8 cellular contexts compared by ENCODE assay signal in genomic region chr7:124033093-124033806, GRCh38. TPM values are rescaled to one million over a fixed set of nuclear protein-coding genes. Genes with fewer than 3 reads are reported as not detected.
DNase-seq lines count a peak whose midpoint lies in the region; TF ChIP-seq lines count a peak whose summit lies in the region.

No MANE protein-coding gene starts in this region.

- no peak overlapping the region for H3K9ac ChIP-seq in BLaER1
- H3K9ac ChIP-seq in H9 (ENCODE audit: extremely low read depth, insufficient read length, low read length) = no peak overlapping the region
- peak overlapping the region in 1 of 3 donors; percentile 35 for H3K9ac ChIP-seq in skeletal muscle tissue (ENCODE audit: low read depth in 1 of 3, low read length in 3 of 3)

- WGBS in H9 (ENCODE audit: extremely low coverage, insufficient read length, low lambda C conversion rate) = no CpG with 5 or more reads among the region's 71 CpGs

- H3K23ac ChIP-seq in H9 (ENCODE audit: insufficient read length, low read depth, low read length) = no peak overlapping the region

- H3K4me3 ChIP-seq in BLaER1 = 0 out of 2 replicates have a peak overlapping the region, but pooled peaks have one; percentile 22
- H3K4me3 ChIP-seq in iPS-11a (ENCODE audit: low read depth, low read length) = peak overlapping the region; percentile 58
- H3K4me3 ChIP-seq in skeletal muscle tissue (ENCODE audit: low read length in 3 of 3) = peak overlapping the region in 2 of 3 donors; percentile 36 to 77

- no peak overlapping the region for H3K18ac ChIP-seq in H9 (ENCODE audit: insufficient read length, low read depth, low read length)

- H3K9me3 Mint-ChIP-seq in H9 = no peaks in the 10 kb centered on the region
- H3K9me3 Mint-ChIP-seq in CD14-positive monocyte = peaks cover 0 to 13% (median 9%) of the 10 kb centered on the region in 7 donors

- H3K36me3 Mint-ChIP-seq in H9 (ENCODE audit: insufficient read depth in 1 of 3, low read depth in 3 of 3) (peaks cover 0 to 1% (median 0%) of the 10 kb centered on the region in 3 experiments; a peak in 2 of 7 replicates), CD14-positive monocyte (peaks cover 0 to 4% of the 10 kb centered on the region in 2 donors)

- peaks cover 13 to 25% of the 10 kb centered on the region in 2 experiments for H3K4me1 Mint-ChIP-seq in H9
- peaks cover 4% of the 10 kb centered on the region for H3K4me1 Mint-ChIP-seq in CD14-positive monocyte

- H3K27ac Mint-ChIP-seq in H9 (peak overlapping the region in 1 of 3 experiments; percentile 62; a peak in 1 of 7 replicates), CD14-positive monocyte (no peak overlapping the region)

- H4K20me1 ChIP-seq in BLaER1 (no peaks in the 10 kb centered on the region), H9 (ENCODE audit: control insufficient read depth, insufficient read depth, insufficient read length) (no peaks in the 10 kb centered on the region)

- H3K79me1 ChIP-seq in H9 (ENCODE audit: insufficient read depth, low read depth, low read length, poor library complexity, severe bottlenecking) = no peaks in the 10 kb centered on the region

- H2BK12ac ChIP-seq in H9 (ENCODE audit: insufficient read length, low read depth, low read length) = no peak overlapping the region

- H2BK5ac ChIP-seq in H9 (ENCODE audit: insufficient read length, low read length) = no peak overlapping the region

- H3K79me2 ChIP-seq in H9 (ENCODE audit: insufficient read depth, low read length) = no peaks in the 10 kb centered on the region

- H3K27me3 ChIP-seq in BLaER1 = no peaks in the 10 kb centered on the region
- peaks cover 8% of the 10 kb centered on the region for H3K27me3 ChIP-seq in H9 (ENCODE audit: insufficient read depth, low read length)
- H3K27me3 ChIP-seq in skeletal muscle tissue (ENCODE audit: control insufficient read depth in 3 of 3, insufficient read depth in 3 of 3, low read length in 3 of 3) = peaks cover 15 to 25% (median 18%) of the 10 kb centered on the region in 3 donors

- H3K9me3 ChIP-seq in BLaER1 (peaks cover 20% of the 10 kb centered on the region), H9 (ENCODE audit: control insufficient read depth, low read depth, low read length) (no peaks in the 10 kb centered on the region), skeletal muscle tissue (ENCODE audit: control insufficient read depth in 3 of 3, low read length in 3 of 3) (no peaks in the 10 kb centered on the region)

- no peak overlapping the region for H2BK15ac ChIP-seq in H9 (ENCODE audit: low read depth, low read length)

- H3K27ac ChIP-seq in BLaER1 (no peak overlapping the region), H9 (ENCODE audit: insufficient read length, low read depth, low read length) (no peak overlapping the region), skeletal muscle tissue (ENCODE audit: low read depth, low read length) (no peak overlapping the region)

- H3K4me3 Mint-ChIP-seq in H9 = peak overlapping the region; percentile 67 to 84
- peak overlapping the region in 1 of 2 donors; percentile 75 for H3K4me3 Mint-ChIP-seq in CD14-positive monocyte

- H4K8ac ChIP-seq in H9 (replicated peaks; ENCODE audit: insufficient read length, low read depth, low read length) = no peak overlapping the region

- no peaks in the 10 kb centered on the region for H3K36me3 ChIP-seq in BLaER1
- no peaks in the 10 kb centered on the region for H3K36me3 ChIP-seq in skeletal muscle tissue (ENCODE audit: control insufficient read depth in 3 of 3, insufficient read depth in 3 of 3, low read length in 3 of 3)

- DNase-seq in H9 (peak; percentile 61), amygdala (lab: John Stamatoyannopoulos, UW) (peak in 54 of 56 donors; percentile 39 to 91 (median 76)), CD14-positive monocyte (ENCODE audit: low spot score) (no peak), amniotic stem cell (lab: John Stamatoyannopoulos, UW) (no peak), DMS153 treated with DMSO at 0.1 percent for 48 hours (lab: John Stamatoyannopoulos, UW; ENCODE audit: unreplicated experiment) (no peak)

- TF ChIP-seq CTCF in H9 (conservative IDR thresholded peaks at IDR 0.05) = no peak
- TF ChIP-seq CTCF in CD14-positive monocyte (IDR thresholded peaks at IDR 0.05) = no peak

- H2AFZ ChIP-seq in H9 (ENCODE audit: low read length) = no peak overlapping the region

- H2BK20ac ChIP-seq in H9 (ENCODE audit: low read depth, low read length, poor library complexity, severe bottlenecking) = no peak overlapping the region

- H2AK5ac ChIP-seq in H9 (ENCODE audit: insufficient read length, low read length) = no peak overlapping the region

- no peak overlapping the region for H4K91ac ChIP-seq in H9 (ENCODE audit: insufficient read length, low read depth, low read length)

- H3K4ac ChIP-seq in H9 (ENCODE audit: low read depth, low read length) = no peak overlapping the region

- H3K4me1 ChIP-seq in BLaER1 (no peaks in the 10 kb centered on the region), H9 (ENCODE audit: insufficient read depth, low read length) (no peaks in the 10 kb centered on the region), skeletal muscle tissue (ENCODE audit: control insufficient read depth in 3 of 3, insufficient read depth in 3 of 3, low read length in 3 of 3) (peaks cover 6 to 13% (median 8%) of the 10 kb centered on the region in 3 donors)

- H3K27me3 Mint-ChIP-seq in H9 (ENCODE audit: low read depth) (peaks cover 40% of the 10 kb centered on the region), CD14-positive monocyte (ENCODE audit: low read depth in 3 of 3) (peaks cover 46 to 55% (median 50%) of the 10 kb centered on the region in 3 donors)

- H3K4me2 ChIP-seq in BLaER1 = no peak overlapping the region
- H3K4me2 ChIP-seq in H9 (ENCODE audit: insufficient read depth, insufficient read length, low read length) = peak overlapping the region; percentile 41

- no peak overlapping the region for H3K14ac ChIP-seq in H9 (ENCODE audit: insufficient read depth, low read length)

- H3T11ph ChIP-seq in H9 (ENCODE audit: low read length) = no peak overlapping the region

- no peak overlapping the region for H2BK120ac ChIP-seq in H9 (ENCODE audit: low read depth, low read length, poor library complexity, severe bottlenecking)

- H3K56ac ChIP-seq in H9 (ENCODE audit: insufficient read length, low read depth, low read length) = no peak overlapping the region

- intact Hi-C loops in CD14-positive monocyte (cut with micrococcal nuclease) = no loop called here

- peaks cover 9% of the 10 kb centered on the region for H3K23me2 ChIP-seq in H9 (ENCODE audit: insufficient read length, low read depth, low read length, poor library complexity, severe bottlenecking)

- no peak overlapping the region for H4K5ac ChIP-seq in H9 (ENCODE audit: insufficient read length, low read depth, low read length)

RNA-seq across cellular contexts. Expression of gene TMEM229A, which starts 0.4 kb away (rescaled TPM):
- 0.37 and 0.46 TPM in 2 replicates for total RNA-seq in H9 (2021)
- total RNA-seq in skeletal muscle tissue = not detected
- not detected for polyA plus RNA-seq in CD14-positive monocyte

Comparison
In these comparisons a context has a peak if more than half of its experiments do, and no peak if none do; other contexts are left out.
1. DNase-seq: peak in H9 (single experiment) and amygdala (54 of 56); none in CD14-positive monocyte (single experiment), amniotic stem cell (single experiment) and DMS153 treated with DMSO at 0.1 percent for 48 hours (single experiment).
2. Peak in every context shown above with its lines, with median percentiles within 50 percentile points of each other: H3K4me3 ChIP-seq.